In genomic region chr1:53050310-53050709, GRCh38 we compare ENCODE assay signal across 1 cellular context.
TF ChIP-seq lines count a peak whose summit lies in the region.

No MANE protein-coding gene starts in this region.

TF ChIP-seq in IMR-90, 13 proteins besides CTCF, POLR2A, EP300 and RAD21 (continued from another document):
- TF ChIP-seq BHLHE40 (IDR thresholded peaks at IDR 0.05; ENCODE audit: low read depth, low read length): no peak
- TF ChIP-seq FOS (IDR thresholded peaks at IDR 0.05; ENCODE audit: low read depth, low read length): no peak
- TF ChIP-seq CHD1 (IDR thresholded peaks at IDR 0.05; ENCODE audit: low read depth, low read length): no peak
- no peak for TF ChIP-seq MAZ (IDR thresholded peaks at IDR 0.05; ENCODE audit: borderline replicate concordance, low read depth, low read length)
- no peak for TF ChIP-seq SMC3 (IDR thresholded peaks at IDR 0.05; ENCODE audit: low read depth, low read length)
- TF ChIP-seq, protein P1, sequence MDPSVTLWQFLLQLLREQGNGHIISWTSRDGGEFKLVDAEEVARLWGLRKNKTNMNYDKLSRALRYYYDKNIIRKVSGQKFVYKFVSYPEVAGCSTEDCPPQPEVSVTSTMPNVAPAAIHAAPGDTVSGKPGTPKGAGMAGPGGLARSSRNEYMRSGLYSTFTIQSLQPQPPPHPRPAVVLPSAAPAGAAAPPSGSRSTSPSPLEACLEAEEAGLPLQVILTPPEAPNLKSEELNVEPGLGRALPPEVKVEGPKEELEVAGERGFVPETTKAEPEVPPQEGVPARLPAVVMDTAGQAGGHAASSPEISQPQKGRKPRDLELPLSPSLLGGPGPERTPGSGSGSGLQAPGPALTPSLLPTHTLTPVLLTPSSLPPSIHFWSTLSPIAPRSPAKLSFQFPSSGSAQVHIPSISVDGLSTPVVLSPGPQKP (IDR thresholded peaks at IDR 0.05; ENCODE audit: borderline replicate concordance, low read depth, low read length): no peak
